28 cellular contexts compared by ENCODE assay signal in the genomic region with DNA sequence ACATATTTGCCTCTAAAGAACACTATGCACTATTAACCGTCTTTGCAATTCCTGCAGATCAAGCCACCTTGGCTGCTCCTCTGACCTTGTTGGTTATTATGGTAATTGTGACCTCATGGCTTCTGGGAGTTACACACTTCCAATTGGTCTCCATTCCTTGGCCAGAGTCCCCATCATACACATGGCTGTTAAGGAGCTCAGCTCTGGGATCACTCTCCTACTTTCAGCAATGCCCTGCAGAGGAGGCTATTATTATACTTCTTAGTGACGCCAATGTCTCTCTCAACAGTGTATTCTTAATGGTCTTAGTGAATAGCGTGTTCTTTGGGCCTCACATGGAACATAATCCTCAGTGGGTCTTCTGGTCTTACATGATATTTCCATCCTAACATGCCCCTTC.
"Had no signal": no experiment of that assay in that cellular context is flagged by ENCODE, and none has a peak within 500 bp of the region (broad histone marks: within the 10 kb centered on the region; RNA-seq: fewer than 3 reads in every experiment).

No MANE protein-coding gene starts in this region.

- FAIRE-seq: bronchial epithelial cell, endometrium, endothelial cell of umbilical vein had no signal

- H3K27ac Mint-ChIP-seq: activated B cell treated with CpG ODN at 0.5 μM for 24 hours; activated CD8-positive, alpha-beta T cell treated with anti-CD3 and anti-CD28 coated beads for 36 hours; activated naive CD4-positive, alpha-beta T cell treated with anti-CD3 and anti-CD28 coated beads, Interleukin-2, amount 10 ng/mL, durations not matched to agents 7 days and 5 days; activated naive CD4-positive, alpha-beta T cell treated with anti-CD3 and anti-CD28 coated beads, Interleukin-2, amount 50 U/mL, for 72 hours; activated naive CD8-positive, alpha-beta T cell treated with anti-CD3 and anti-CD28 coated beads, Interleukin-2, amount 10 ng/mL, durations not matched to agents 7 days and 5 days; activated T-helper 2 cell treated with anti-CD3 and anti-CD28 coated beads, Interferon-gamma antibody, Interleukin-2, Interleukin-4, amounts not matched to agents 10 μg/mL and 5 μg/mL and 100 μg/mL, durations not matched to agents 14 hours and 24 hours and 36 hours; T-helper 17 cell; T-helper 2 cell treated with Interferon-gamma antibody and Interleukin-4, amounts not matched to agents 5 μg/mL and 100 μg/mL, for 36 hours had no signal

- H3K9me3 ChIP-seq: ascending aorta, colonic mucosa, esophagus squamous epithelium had no signal

- H3K4me1 ChIP-seq: ascending aorta, colonic mucosa had no signal

- H3K27me3 Mint-ChIP-seq: activated B cell treated with CpG ODN at 0.5 μM for 24 hours; activated CD8-positive, alpha-beta T cell treated with anti-CD3 and anti-CD28 coated beads for 36 hours; T-helper 17 cell had no signal

- H3K27ac ChIP-seq: ascending aorta, brain microvascular endothelial cell, colonic mucosa, epithelial cell of prostate, esophagus squamous epithelium, WERI-Rb-1 had no signal

- H3K4me3 Mint-ChIP-seq: activated B cell treated with CpG ODN at 0.5 μM for 24 hours; activated CD8-positive, alpha-beta T cell treated with anti-CD3 and anti-CD28 coated beads for 36 hours; activated naive CD4-positive, alpha-beta T cell treated with anti-CD3 and anti-CD28 coated beads, Interleukin-2, amount 10 ng/mL, durations not matched to agents 7 days and 5 days; activated naive CD8-positive, alpha-beta T cell treated with anti-CD3 and anti-CD28 coated beads, Interleukin-2, amount 10 ng/mL, durations not matched to agents 7 days and 5 days; activated T-cell treated with anti-CD3 and anti-CD28 coated beads, Interleukin-2, amount 50 U/mL, for 4 hours; T-helper 17 cell; T-helper 2 cell treated with Interferon-gamma antibody and Interleukin-4, amounts not matched to agents 5 μg/mL and 100 μg/mL, for 36 hours had no signal

- ATAC-seq: activated CD4-positive, CD25-positive, alpha-beta regulatory T cell treated with anti-CD3 and anti-CD28 coated beads, Interleukin-2, amount 50 U/mL, for 24 hours; activated CD8-positive, alpha-beta T cell treated with anti-CD3 and anti-CD28 coated beads for 36 hours; activated naive CD4-positive, alpha-beta T cell treated with anti-CD3 and anti-CD28 coated beads, Interleukin-2, amount 50 U/mL, for 72 hours; activated T-cell treated with anti-CD3 and anti-CD28 coated beads, Interleukin-2, amount 50 U/mL, for 4 hours; T-helper 17 cell had no signal

- H3K27me3 ChIP-seq: ascending aorta, brain microvascular endothelial cell, colonic mucosa, esophagus squamous epithelium had no signal

- H3K36me3 ChIP-seq: brain microvascular endothelial cell, colonic mucosa, WERI-Rb-1 had no signal

- H3K9me3 Mint-ChIP-seq: activated CD8-positive, alpha-beta T cell treated with anti-CD3 and anti-CD28 coated beads for 36 hours; activated naive CD4-positive, alpha-beta T cell treated with anti-CD3 and anti-CD28 coated beads, Interleukin-2, amount 50 U/mL, for 72 hours; activated naive CD8-positive, alpha-beta T cell treated with anti-CD3 and anti-CD28 coated beads, Interleukin-2, amount 10 ng/mL, durations not matched to agents 7 days and 5 days; activated T-helper 2 cell treated with anti-CD3 and anti-CD28 coated beads, Interferon-gamma antibody, Interleukin-2, Interleukin-4, amounts not matched to agents 10 μg/mL and 5 μg/mL and 100 μg/mL, durations not matched to agents 14 hours and 24 hours and 36 hours; T-helper 2 cell treated with Interferon-gamma antibody and Interleukin-4, amounts not matched to agents 5 μg/mL and 100 μg/mL, for 36 hours had no signal

- H3K36me3 Mint-ChIP-seq: activated naive CD4-positive, alpha-beta T cell treated with anti-CD3 and anti-CD28 coated beads, Interleukin-2, amount 10 ng/mL, durations not matched to agents 7 days and 5 days; activated naive CD4-positive, alpha-beta T cell treated with anti-CD3 and anti-CD28 coated beads, Interleukin-2, amount 50 U/mL, for 72 hours; activated naive CD8-positive, alpha-beta T cell treated with anti-CD3 and anti-CD28 coated beads, Interleukin-2, amount 10 ng/mL, durations not matched to agents 7 days and 5 days had no signal

- DNase-seq: activated B cell treated with CpG ODN at 0.5 μM for 24 hours; activated CD4-positive, alpha-beta T cell treated with anti-CD3 and anti-CD28 coated beads for 48 hours; activated CD4-positive, alpha-beta T cell treated with anti-CD3 and anti-CD28 coated beads, Interleukin-2, amount 50 U/mL, for 1 hour; activated CD4-positive, alpha-beta T cell treated with anti-CD3 and anti-CD28 coated beads, Interleukin-2, amount 50 U/mL, for 48 hours; activated CD8-positive, alpha-beta memory T cell treated with anti-CD3 and anti-CD28 coated beads for 24 hours; activated CD8-positive, alpha-beta T cell treated with anti-CD3 and anti-CD28 coated beads for 36 hours; activated effector memory CD4-positive, alpha-beta T cell treated with anti-CD3 and anti-CD28 coated beads, Interleukin-2, amount 50 U/mL, for 16 hours; activated naive CD4-positive, alpha-beta T cell treated with anti-CD3 and anti-CD28 coated beads, Interleukin-2, amount 10 ng/mL, durations not matched to agents 7 days and 5 days; activated naive CD8-positive, alpha-beta T cell treated with anti-CD3 and anti-CD28 coated beads, Interleukin-2, amount 10 ng/mL, durations not matched to agents 7 days and 5 days; activated T-cell treated with anti-CD3 and anti-CD28 coated beads, Interleukin-2, amount 50 U/mL, for 4 hours; brain microvascular endothelial cell; colonic mucosa; effector CD8-positive, alpha-beta T cell; esophagus squamous epithelium; foreskin melanocyte; T-helper 1 cell; T-helper 17 cell; T1000; WERI-Rb-1 had no signal

- H3K4me3 ChIP-seq: ascending aorta, colonic mucosa, esophagus squamous epithelium had no signal
